ENCODE assay signal across 6 cellular contexts in the genomic region with DNA sequence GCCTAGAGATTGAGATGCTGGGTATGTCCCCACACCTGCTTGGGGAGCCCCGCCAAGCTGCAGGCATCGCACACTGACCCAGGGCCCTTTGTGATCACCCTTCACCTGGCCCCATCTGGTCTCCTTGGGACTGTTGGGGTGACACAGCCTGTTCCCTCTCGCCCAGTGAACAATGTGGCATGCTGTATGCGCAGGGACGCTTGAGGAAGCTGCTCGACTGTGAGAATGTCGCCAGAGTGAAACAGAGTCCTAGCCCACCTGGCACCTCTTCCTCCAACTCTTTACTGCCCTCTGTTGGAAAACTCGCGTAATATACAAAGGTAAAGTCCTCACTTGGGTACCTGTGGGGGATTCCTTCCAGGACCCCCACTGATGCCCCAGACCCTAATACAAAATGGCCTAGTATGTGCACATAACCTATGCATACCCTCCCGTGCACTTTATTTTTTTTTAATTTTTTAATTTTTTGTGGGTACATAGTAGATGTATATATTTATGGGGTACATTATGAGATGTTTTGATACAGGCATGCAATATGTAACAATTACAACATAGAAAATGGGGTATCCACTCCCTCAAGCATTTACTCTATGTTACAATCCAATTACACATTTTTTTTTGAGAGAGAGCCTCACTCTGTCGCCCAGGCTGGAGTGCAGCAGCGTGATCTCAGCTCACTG. TPM values are rescaled to one million over a fixed set of nuclear protein-coding genes. Genes with fewer than 3 reads are reported as not detected.
DNase-seq lines count a peak whose midpoint lies in the region; ATAC-seq and TF ChIP-seq lines count a peak whose summit lies in the region.

No MANE protein-coding gene starts in this region.

- H3K4me1 ChIP-seq in foreskin keratinocyte: no peaks in the 10 kb centered on the region

- in situ Hi-C loops in GM13977 (cut with MboI; ENCODE audit: low pct_unique_long_range_greater_than_20kb, low sequenced_read_pairs, unreplicated experiment): no loop called here

- peak; percentile 64 for TF ChIP-seq CTCF in GM13977 (IDR thresholded peaks at IDR 0.05; ENCODE audit: extremely low read depth, insufficient read depth, missing control alignments)
- TF ChIP-seq CTCF in foreskin keratinocyte (conservative IDR thresholded peaks at IDR 0.05): peak; percentile 71

- H3K27me3 ChIP-seq in foreskin keratinocyte: no peaks in the 10 kb centered on the region

- DNase-seq in GM13977 (ENCODE audit: low spot score) (peak; percentile 79), NCI-H748 (lab: John Stamatoyannopoulos, UW; ENCODE audit: unreplicated experiment) (peak; percentile 73), foreskin keratinocyte (no peak), medulla oblongata (ENCODE audit: extremely low spot score) (no peak), superior temporal gyrus (ENCODE audit: extremely low spot score) (no peak)

- ATAC-seq in foreskin keratinocyte: no peak
- no peak for ATAC-seq in GM21619 (IDR thresholded peaks at IDR 0.05; ENCODE audit: unreplicated experiment)

- H3K27ac ChIP-seq in foreskin keratinocyte: no peak overlapping the region

RNA-seq across cellular contexts. Expression of gene BLOC1S3, which starts 9.0 kb away (rescaled TPM):
- total RNA-seq in foreskin keratinocyte: 5.7 and 6.6 TPM in 2 replicates
- 7.4 and 8.8 TPM in 2 replicates for polyA plus RNA-seq in foreskin keratinocyte

RNA-seq across cellular contexts. Expression of gene TRAPPC6A, which starts 9.5 kb away (rescaled TPM):
- total RNA-seq in foreskin keratinocyte: 3.8 and 4.6 TPM in 2 replicates
- polyA plus RNA-seq in foreskin keratinocyte: 6.9 and 7.8 TPM in 2 replicates

RNA-seq across cellular contexts. Expression of gene NKPD1, which starts 26.8 kb away (rescaled TPM):
- total RNA-seq in foreskin keratinocyte: 0.04 and 0.07 TPM in 2 replicates
- polyA plus RNA-seq in foreskin keratinocyte: 0.03 TPM in 2 replicates

RNA-seq across cellular contexts. Expression of gene EXOC3L2, which starts 57.6 kb away (rescaled TPM):
- 0.27 and 0.60 TPM in 2 replicates for total RNA-seq in foreskin keratinocyte
- polyA plus RNA-seq in foreskin keratinocyte: 0.37 and 0.41 TPM in 2 replicates

Comparison
In these comparisons a context has a peak if more than half of its experiments do, and no peak if none do; other contexts are left out.
1. DNase-seq: peak in GM13977 (single experiment) and NCI-H748 (single experiment); none in foreskin keratinocyte (0 of 2), medulla oblongata (single experiment) and superior temporal gyrus (single experiment).